Comparison of ENCODE assay signal across 9 cellular contexts in the genomic region with DNA sequence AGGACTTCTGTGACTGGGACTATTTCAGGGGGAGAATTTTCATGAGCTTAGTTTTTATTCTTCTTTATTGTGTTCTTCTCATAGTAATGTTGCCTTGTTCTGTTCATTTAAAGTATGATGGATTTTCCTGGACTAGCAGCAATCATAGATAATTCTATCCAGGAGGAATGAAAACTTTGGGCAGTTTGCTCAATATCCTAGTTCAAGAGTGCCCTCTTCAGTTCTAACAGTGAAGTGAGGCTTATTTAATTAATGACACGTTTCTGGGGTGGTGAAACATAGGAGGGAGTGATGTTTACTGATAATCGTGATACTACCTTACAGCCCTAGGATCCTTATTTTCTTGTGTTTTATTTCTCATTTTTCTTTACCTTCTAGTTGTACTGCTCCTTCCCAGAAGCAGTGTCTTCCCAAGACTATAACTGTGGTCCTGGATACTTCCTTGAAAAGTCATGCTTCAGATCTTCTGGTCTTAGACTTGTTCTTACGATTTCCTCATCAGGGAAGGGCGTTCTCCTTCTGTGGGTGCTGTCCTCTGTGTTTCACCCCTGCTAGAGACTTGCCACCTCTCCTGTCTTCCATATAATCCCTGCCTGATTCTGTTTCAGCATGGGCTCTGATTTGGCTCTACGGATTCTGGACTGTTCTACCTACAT. TPM values are rescaled to one million over a fixed set of nuclear protein-coding genes. Genes with fewer than 3 reads are reported as not detected.
DNase-seq lines count a peak whose midpoint lies in the region; ATAC-seq and TF ChIP-seq lines count a peak whose summit lies in the region.
"Had no signal": no experiment of that assay in that cellular context is flagged by ENCODE, and none has a peak within 500 bp of the region (broad histone marks: within the 10 kb centered on the region; RNA-seq: fewer than 3 reads in every experiment).

No MANE protein-coding gene starts in this region.

- H3K9me2 ChIP-seq in OCI-LY1 (ENCODE audit: low read depth, low read length) = no peaks in the 10 kb centered on the region

- H4K20me1 ChIP-seq in OCI-LY1 (ENCODE audit: insufficient read depth, low read length) = no peaks in the 10 kb centered on the region

- peaks cover 36% of the 10 kb centered on the region for H3K9me3 Mint-ChIP-seq in nephron progenitor cell
- peaks cover 1% of the 10 kb centered on the region for H3K9me3 Mint-ChIP-seq in glutamatergic neuron (ENCODE audit: unreplicated experiment)

- no peak for TF ChIP-seq CTCF in HEK293 (tag by site-specific recombination; IDR thresholded peaks at IDR 0.05)
- peak; percentile 65 for TF ChIP-seq CTCF in OCI-LY1 (IDR thresholded peaks at IDR 0.05; ENCODE audit: low read length)
- TF ChIP-seq CTCF in epithelial cell of esophagus (IDR thresholded peaks at IDR 0.05; ENCODE audit: insufficient read depth, low read depth, low read length, missing control alignments) = peak; percentile 66
- TF ChIP-seq CTCF in nephron progenitor cell (IDR thresholded peaks at IDR 0.05) = peak; percentile 38
- TF ChIP-seq CTCF in glutamatergic neuron (IDR thresholded peaks at IDR 0.05; ENCODE audit: partially characterized antibody, unreplicated experiment) = no peak

- H3K4me1 Mint-ChIP-seq in nephron progenitor cell (peaks cover 21% of the 10 kb centered on the region), glutamatergic neuron (ENCODE audit: low read depth, unreplicated experiment) (no peaks in the 10 kb centered on the region)
- H3K4me1 Mint-ChIP-seq: IgD-negative memory B cell had no signal

- H3K27ac ChIP-seq in HEK293 (ENCODE audit: extremely low read depth, low read depth, low read length) (no peak overlapping the region), OCI-LY1 (ENCODE audit: low read depth, low read length, poor library complexity, severe bottlenecking) (no peak overlapping the region)

- H3K27me3 Mint-ChIP-seq in nephron progenitor cell (ENCODE audit: low read depth, poor library complexity) (peaks cover 4% of the 10 kb centered on the region), glutamatergic neuron (ENCODE audit: unreplicated experiment) (no peaks in the 10 kb centered on the region)

- H3K9me3 ChIP-seq in HEK293 (ENCODE audit: control insufficient read depth, insufficient read depth, low read depth, low read length) = no peaks in the 10 kb centered on the region
- H3K9me3 ChIP-seq in OCI-LY1 (ENCODE audit: low read length) = no peaks in the 10 kb centered on the region

- no peak for ATAC-seq in HG03095 (IDR thresholded peaks at IDR 0.05; ENCODE audit: unreplicated experiment)

- H3K36me3 Mint-ChIP-seq in nephron progenitor cell (ENCODE audit: low read depth) = peaks cover 9% of the 10 kb centered on the region
- peaks cover 10% of the 10 kb centered on the region for H3K36me3 Mint-ChIP-seq in glutamatergic neuron (ENCODE audit: unreplicated experiment)
- H3K36me3 Mint-ChIP-seq: IgD-negative memory B cell had no signal

- no peak overlapping the region for H3K4me2 ChIP-seq in OCI-LY1 (ENCODE audit: low read length)

- H3K27ac Mint-ChIP-seq in nephron progenitor cell (no peak overlapping the region), glutamatergic neuron (ENCODE audit: unreplicated experiment) (no peak overlapping the region)

- no peaks in the 10 kb centered on the region for H3K79me2 ChIP-seq in OCI-LY1 (ENCODE audit: insufficient read depth, low read length)

- H3K4me3 Mint-ChIP-seq in nephron progenitor cell (no peak overlapping the region), glutamatergic neuron (ENCODE audit: unreplicated experiment) (no peak overlapping the region)
- H3K4me3 Mint-ChIP-seq: IgD-negative memory B cell had no signal

- no peak overlapping the region for H3K9ac ChIP-seq in OCI-LY1 (ENCODE audit: low read length)

- H2AFZ ChIP-seq in OCI-LY1 (ENCODE audit: low read length) = no peak overlapping the region

- no peaks in the 10 kb centered on the region for H3K27me3 ChIP-seq in OCI-LY1 (ENCODE audit: insufficient read depth, low read length)

- CTCF ChIA-PET in HEK293 (lab: Yijun Ruan, JAX) = interaction anchor here (0.7 to 1.5 kb wide), 14 partner anchors 9 to 573 kb away, joined by 3 to 6 read pairs (median 3); no protein-coding TSS in a partner anchor

- H3K36me3 ChIP-seq in HEK293 (ENCODE audit: control insufficient read depth in 2 of 2, insufficient read depth in 1 of 2, low read length in 2 of 2) (no peaks in the 10 kb centered on the region), OCI-LY1 (ENCODE audit: insufficient read depth, low read length) (no peaks in the 10 kb centered on the region)

- POLR2A ChIA-PET in HEK293 (lab: Yijun Ruan, JAX) = no interaction called here

- DNase-seq in COLO829 (ENCODE audit: low spot score) = peak; percentile 80
- DNase-seq in epithelial cell of esophagus (ENCODE audit: low read depth) = peak; percentile 53
- no peak for DNase-seq in nephron progenitor cell
- no peak for DNase-seq in activated T-cell treated with anti-CD3 and anti-CD28 coated beads, Interleukin-2, amount 50 U/mL, for 48 hours
- DNase-seq in glutamatergic neuron = no peak

- no peaks in the 10 kb centered on the region for H3F3A ChIP-seq in OCI-LY1 (ENCODE audit: insufficient read depth, low read length)

- no peaks in the 10 kb centered on the region for H3K4me1 ChIP-seq in HEK293 (ENCODE audit: control insufficient read depth, insufficient read depth, low read length)
- no peaks in the 10 kb centered on the region for H3K4me1 ChIP-seq in OCI-LY1 (ENCODE audit: insufficient read depth, low read length, severe bottlenecking)

- H3K4me3 ChIP-seq in HEK293 (ENCODE audit: low read depth, low read length) (no peak overlapping the region), OCI-LY1 (ENCODE audit: low read depth, low read length, poor library complexity, severe bottlenecking) (no peak overlapping the region), epithelial cell of esophagus (ENCODE audit: low read length) (no peak overlapping the region)

TF ChIP-seq in HEK293, 187 proteins besides CTCF, POLR2A, EP300 and RAD21:
- TF ChIP-seq ZBTB17 (tag by site-specific recombination; IDR thresholded peaks at IDR 0.05) (no peak), ZNF274 (IDR thresholded peaks at IDR 0.05; ENCODE audit: low read length) (no peak), ZNF274 (tag by site-specific recombination; IDR thresholded peaks at IDR 0.05; ENCODE audit: borderline replicate concordance) (no peak), SCRT1 (tag by site-specific recombination; IDR thresholded peaks at IDR 0.05; ENCODE audit: borderline replicate concordance) (no peak), ZNF654 (tag by site-specific recombination; IDR thresholded peaks at IDR 0.05; ENCODE audit: low read depth) (peak; percentile 69), ZNF658 (tag by site-specific recombination; IDR thresholded peaks at IDR 0.05) (no peak), ZNF660 (tag by site-specific recombination; IDR thresholded peaks at IDR 0.05) (0 out of 2 replicates have a peak, but pooled peaks have one; percentile 21)
- TF ChIP-seq, protein P1, sequence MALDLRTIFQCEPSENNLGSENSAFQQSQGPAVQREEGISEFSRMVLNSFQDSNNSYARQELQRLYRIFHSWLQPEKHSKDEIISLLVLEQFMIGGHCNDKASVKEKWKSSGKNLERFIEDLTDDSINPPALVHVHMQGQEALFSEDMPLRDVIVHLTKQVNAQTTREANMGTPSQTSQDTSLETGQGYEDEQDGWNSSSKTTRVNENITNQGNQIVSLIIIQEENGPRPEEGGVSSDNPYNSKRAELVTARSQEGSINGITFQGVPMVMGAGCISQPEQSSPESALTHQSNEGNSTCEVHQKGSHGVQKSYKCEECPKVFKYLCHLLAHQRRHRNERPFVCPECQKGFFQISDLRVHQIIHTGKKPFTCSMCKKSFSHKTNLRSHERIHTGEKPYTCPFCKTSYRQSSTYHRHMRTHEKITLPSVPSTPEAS (tag by site-specific recombination; IDR thresholded peaks at IDR 0.05) = no peak

RNA-seq across cellular contexts. Expression of a gene that starts 57.4 kb away (rescaled TPM):
- not detected for total RNA-seq in glutamatergic neuron (ENCODE audit: unreplicated experiment)

Comparison
In these comparisons a context has a peak if more than half of its experiments do, and no peak if none do; other contexts are left out.
1. DNase-seq: peak in COLO829 (single experiment) and epithelial cell of esophagus (single experiment); none in nephron progenitor cell (single experiment), activated T-cell treated with anti-CD3 and anti-CD28 coated beads, Interleukin-2, amount 50 U/mL, for 48 hours (0 of 2) and glutamatergic neuron (single experiment).
2. CTCF ChIP-seq: peak in OCI-LY1 (single experiment), epithelial cell of esophagus (single experiment) and nephron progenitor cell (single experiment); none in HEK293 (single experiment) and glutamatergic neuron (single experiment).